ENCODE assay signal across 8 cellular contexts in the genomic region with DNA sequence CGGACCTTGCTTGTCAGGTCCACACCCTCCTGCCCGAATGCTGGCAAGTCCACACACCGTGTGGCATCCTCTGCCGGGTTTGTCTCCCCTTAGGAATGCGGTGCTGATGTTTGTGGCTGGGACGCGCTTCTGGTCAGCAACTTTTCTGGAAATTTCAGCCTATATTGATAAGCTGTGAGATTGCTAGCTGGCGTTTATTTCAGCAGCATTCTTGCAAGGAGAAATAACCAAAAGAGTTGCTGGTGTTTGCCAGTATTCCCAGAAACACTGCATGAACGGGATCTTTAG. TPM values are rescaled to one million over a fixed set of nuclear protein-coding genes. Genes with fewer than 3 reads are reported as not detected.
A peak's percentile ranks its signal among the peaks of the same experiment; 100 is the strongest.
DNase-seq lines count a peak whose midpoint lies in the region; ATAC-seq and TF ChIP-seq lines count a peak whose summit lies in the region.

No MANE protein-coding gene starts in this region.

- TF ChIP-seq CTCF in 22Rv1 (IDR thresholded peaks at IDR 0.05) (no peak), esophagus squamous epithelium (IDR thresholded peaks at IDR 0.05) (no peak)

- ATAC-seq in GM21447 (IDR thresholded peaks at IDR 0.05; ENCODE audit: unreplicated experiment) = peak; percentile 21
- ATAC-seq in GM21529 (IDR thresholded peaks at IDR 0.05; ENCODE audit: unreplicated experiment) = no peak

- H3K36me3 ChIP-seq in esophagus squamous epithelium (peaks cover 0 to 15% (median 0%) of the 10 kb centered on the region in 3 donors), neuronal stem cell (replicated peaks in 1 of 2; ENCODE audit: control insufficient read depth in 2 of 2, insufficient read depth in 2 of 2, low read length in 2 of 2) (peaks cover 2 to 27% of the 10 kb centered on the region in 2 donors)

- DNase-seq in SW 1271 (lab: John Stamatoyannopoulos, UW) = peak; percentile 8 to 45
- DNase-seq in esophagus squamous epithelium (lab: John Stamatoyannopoulos, UW) = no peak
- DNase-seq in neuronal stem cell (ENCODE audit: low spot score) = no peak
- DNase-seq in central memory CD4-positive, alpha-beta T cell = no peak
- DNase-seq in inferior parietal cortex (ENCODE audit: extremely low spot score) = no peak

- H2AK5ac ChIP-seq in neuronal stem cell (ENCODE audit: low read depth, low read length) = no peak overlapping the region

- H3K4ac ChIP-seq in neuronal stem cell (ENCODE audit: low read length) = no peak overlapping the region

- peak overlapping the region; percentile 98 for H3K23ac ChIP-seq in neuronal stem cell (ENCODE audit: low read depth, low read length, poor library complexity)

- H2BK12ac ChIP-seq in neuronal stem cell (ENCODE audit: low read length) = no peak overlapping the region

- TF ChIP-seq POLR2A in esophagus squamous epithelium (IDR thresholded peaks at IDR 0.05) = no peak

- peaks cover 3 to 62% (median 32%) of the 10 kb centered on the region in 3 donors for H3K4me1 ChIP-seq in esophagus squamous epithelium
- peaks cover 2 to 11% of the 10 kb centered on the region in 2 donors for H3K4me1 ChIP-seq in neuronal stem cell (ENCODE audit: control insufficient read depth in 2 of 2, insufficient read depth in 1 of 2, low read depth in 1 of 2, low read length in 2 of 2)

- peaks cover 5% of the 10 kb centered on the region for H3K79me1 ChIP-seq in neuronal stem cell (ENCODE audit: low read depth, low read length)

- peak overlapping the region; percentile 73 for H3K4me2 ChIP-seq in neuronal stem cell (ENCODE audit: insufficient read depth, low read length, poor library complexity, severe bottlenecking)

- H2AFZ ChIP-seq in neuronal stem cell (ENCODE audit: low read length) = peak overlapping the region; percentile 99

- H3K27me3 ChIP-seq in esophagus squamous epithelium (no peaks in the 10 kb centered on the region), neuronal stem cell (ENCODE audit: control insufficient read depth in 3 of 3, insufficient read depth in 3 of 3, low read depth in 1 of 3, low read length in 3 of 3) (no peaks in the 10 kb centered on the region)

- peak overlapping the region; percentile 84 to 97 (median 90) for H3K4me3 ChIP-seq in esophagus squamous epithelium
- peak overlapping the region; percentile 95 to 98 for H3K4me3 ChIP-seq in neuronal stem cell (ENCODE audit: low read length in 2 of 2)

- H3K9ac ChIP-seq in neuronal stem cell (ENCODE audit: low read depth, low read length, poor library complexity) = peak overlapping the region; percentile 96

- H3K27ac ChIP-seq in 22Rv1 (peak overlapping the region; percentile 84), esophagus squamous epithelium (peak overlapping the region; percentile 90 to 99 (median 97)), neuronal stem cell (replicated peaks; ENCODE audit: low read length) (no peak overlapping the region)

- no peak overlapping the region for H2BK15ac ChIP-seq in neuronal stem cell (ENCODE audit: low read length)

- no peak overlapping the region for H2BK120ac ChIP-seq in neuronal stem cell (ENCODE audit: low read depth, low read length)

- no peak overlapping the region for H4K91ac ChIP-seq in neuronal stem cell (ENCODE audit: low read depth, low read length, poor library complexity)

- intact Hi-C loops in esophagus squamous epithelium (cut with DNase I) = loop anchor here (10.0 kb wide), 1 partner anchor 54 kb away; no protein-coding TSS in a partner anchor

- no peaks in the 10 kb centered on the region for H3K9me3 ChIP-seq in esophagus squamous epithelium
- H3K9me3 ChIP-seq in neuronal stem cell (replicated peaks in 1 of 2; ENCODE audit: control insufficient read depth in 2 of 2, insufficient read depth in 1 of 2, low read depth in 1 of 2, low read length in 2 of 2) = no peaks in the 10 kb centered on the region

- peak overlapping the region; percentile 90 for H2BK5ac ChIP-seq in neuronal stem cell (ENCODE audit: low read length)

- no peak overlapping the region for H3K14ac ChIP-seq in neuronal stem cell (ENCODE audit: low read length)

- H4K8ac ChIP-seq in neuronal stem cell (ENCODE audit: low read depth, low read length) = no peak overlapping the region

- peak overlapping the region; percentile 98 for H3K18ac ChIP-seq in neuronal stem cell (ENCODE audit: low read length)

- 0% methylated on average over 2 to 6 of the region's 9 CpGs for WGBS in esophagus squamous epithelium, 2 donors
- WGBS in neuronal stem cell (ENCODE audit: extremely low coverage in 2 of 2, insufficient read length in 2 of 2, insufficient replicate concordance in 1 of 2), 2 donors = no CpG with 5 or more reads among the region's 9 CpGs

RNA-seq across cellular contexts. Expression of a gene that starts 0.6 kb away (rescaled TPM):
- total RNA-seq in esophagus squamous epithelium = 10 to 100 TPM; 21.4 to 32.4 (median 26.8) TPM
- polyA plus RNA-seq in neuronal stem cell (2013, experiment 1 of 2) = 24.1 TPM
- polyA plus RNA-seq in neuronal stem cell (2013, experiment 2 of 2) = 22.7 TPM

RNA-seq across cellular contexts. Expression of a gene that starts 0.7 kb away (rescaled TPM):
- 10 to 100 TPM; 15.4 to 53.6 (median 26.9) TPM for total RNA-seq in esophagus squamous epithelium
- 45.0 TPM for polyA plus RNA-seq in neuronal stem cell (2013, experiment 1 of 2)
- 45.9 TPM for polyA plus RNA-seq in neuronal stem cell (2013, experiment 2 of 2)

RNA-seq across cellular contexts. Expression of a gene that starts 59.8 kb away (rescaled TPM):
- 10 to 100 TPM; 55.3 to 73.3 (median 66.5) TPM for total RNA-seq in esophagus squamous epithelium
- polyA plus RNA-seq in neuronal stem cell (2013, experiment 1 of 2) = 0.32 TPM
- polyA plus RNA-seq in neuronal stem cell (2013, experiment 2 of 2) = 0.19 TPM

Comparison
In these comparisons a context has a peak if more than half of its experiments do, and no peak if none do; other contexts are left out.
1. DNase-seq: peak in SW 1271 (2 of 2); none in esophagus squamous epithelium (single experiment), neuronal stem cell (single experiment), central memory CD4-positive, alpha-beta T cell (single experiment) and inferior parietal cortex (single experiment).